ENCODE assay signal across 9 cellular contexts in genomic region chr6:138571585-138572199, GRCh38.
DNase-seq lines count a peak whose midpoint lies in the region; ATAC-seq and TF ChIP-seq lines count a peak whose summit lies in the region.
"Had no signal": no experiment of that assay in that cellular context is flagged by ENCODE, and none has a peak within 500 bp of the region (broad histone marks: within the 10 kb centered on the region; RNA-seq: fewer than 3 reads in every experiment).

No MANE protein-coding gene starts in this region.

- no peak for TF ChIP-seq CTCF in coronary artery (IDR thresholded peaks at IDR 0.05)
- TF ChIP-seq CTCF in lower lobe of right lung (IDR thresholded peaks at IDR 0.05), result no peak
- TF ChIP-seq CTCF in thyroid gland (IDR thresholded peaks at IDR 0.05), result no peak
- TF ChIP-seq CTCF in Peyer's patch (IDR thresholded peaks at IDR 0.05), result no peak

- DNase-seq in NCI-H1417 (lab: John Stamatoyannopoulos, UW) (peak in 2 of 3 experiments; percentile 75 to 87), NCI-H1417 treated with DMSO at 0.1 percent for 48 hours (lab: John Stamatoyannopoulos, UW) (no peak), coronary artery (ENCODE audit: low spot score) (no peak), lower lobe of right lung (no peak), thyroid gland (no peak), NCI-H446 treated with DMSO at 0.1 percent for 48 hours (lab: John Stamatoyannopoulos, UW) (no peak), Peyer's patch (no peak)
- DNase-seq in activated naive CD4-positive, alpha-beta T cell (lab: John Stamatoyannopoulos, UW), result no peak
- DNase-seq: MM.1S had no signal

- TF ChIP-seq POLR2A in thyroid gland (IDR thresholded peaks at IDR 0.05) (no peak), Peyer's patch (IDR thresholded peaks at IDR 0.05) (no peak)

- peaks cover 5% of the 10 kb centered on the region for H3K4me1 ChIP-seq in lower lobe of right lung
- no peaks in the 10 kb centered on the region for H3K4me1 ChIP-seq in thyroid gland
- H3K4me1 ChIP-seq in Peyer's patch, result peaks cover 0 to 10% (median 0%) of the 10 kb centered on the region in 4 donors

- peak overlapping the region; percentile 49 for H3K4me3 ChIP-seq in coronary artery
- H3K4me3 ChIP-seq in lower lobe of right lung, result peak overlapping the region; percentile 44
- peak overlapping the region in 2 of 3 donors; percentile 2 to 7 for H3K4me3 ChIP-seq in thyroid gland (replicated peaks in 1 of 3)
- peak overlapping the region in 2 of 4 donors; percentile 36 to 44 for H3K4me3 ChIP-seq in Peyer's patch

- no peaks in the 10 kb centered on the region for H3K36me3 ChIP-seq in lower lobe of right lung
- no peaks in the 10 kb centered on the region for H3K36me3 ChIP-seq in thyroid gland
- no peaks in the 10 kb centered on the region for H3K36me3 ChIP-seq in Peyer's patch

- WGBS in thyroid gland, 2 donors, result 23 to 29% methylated on average over 16 of the region's 16 CpGs

- H3K27me3 ChIP-seq in lower lobe of right lung (ENCODE audit: low read depth), result no peaks in the 10 kb centered on the region
- H3K27me3 ChIP-seq in thyroid gland, result no peaks in the 10 kb centered on the region
- no peaks in the 10 kb centered on the region for H3K27me3 ChIP-seq in Peyer's patch

- H3K9me3 ChIP-seq in lower lobe of right lung (no peaks in the 10 kb centered on the region), thyroid gland (no peaks in the 10 kb centered on the region), Peyer's patch (no peaks in the 10 kb centered on the region)

- H3K27ac ChIP-seq in coronary artery (no peak overlapping the region), lower lobe of right lung (peak overlapping the region; percentile 69), thyroid gland (no peak overlapping the region), Peyer's patch (peak overlapping the region in 1 of 4 donors; percentile 8)

- ATAC-seq in lower lobe of right lung, result peak in 1 of 2 donors; percentile 66

- intact Hi-C loops in lower lobe of right lung (cut with DNase I) (no loop called here), thyroid gland (cut with DNase I) (no loop called here)

Comparison
In these comparisons a context has a peak if more than half of its experiments do, and no peak if none do; other contexts are left out.
1. DNase-seq: peak in NCI-H1417 (2 of 3); none in NCI-H1417 treated with DMSO at 0.1 percent for 48 hours (single experiment), coronary artery (single experiment), lower lobe of right lung (single experiment), thyroid gland (0 of 2), NCI-H446 treated with DMSO at 0.1 percent for 48 hours (single experiment), Peyer's patch (0 of 3) and activated naive CD4-positive, alpha-beta T cell (0 of 4).